ENCODE assay signal across 21 cellular contexts in the genomic region with DNA sequence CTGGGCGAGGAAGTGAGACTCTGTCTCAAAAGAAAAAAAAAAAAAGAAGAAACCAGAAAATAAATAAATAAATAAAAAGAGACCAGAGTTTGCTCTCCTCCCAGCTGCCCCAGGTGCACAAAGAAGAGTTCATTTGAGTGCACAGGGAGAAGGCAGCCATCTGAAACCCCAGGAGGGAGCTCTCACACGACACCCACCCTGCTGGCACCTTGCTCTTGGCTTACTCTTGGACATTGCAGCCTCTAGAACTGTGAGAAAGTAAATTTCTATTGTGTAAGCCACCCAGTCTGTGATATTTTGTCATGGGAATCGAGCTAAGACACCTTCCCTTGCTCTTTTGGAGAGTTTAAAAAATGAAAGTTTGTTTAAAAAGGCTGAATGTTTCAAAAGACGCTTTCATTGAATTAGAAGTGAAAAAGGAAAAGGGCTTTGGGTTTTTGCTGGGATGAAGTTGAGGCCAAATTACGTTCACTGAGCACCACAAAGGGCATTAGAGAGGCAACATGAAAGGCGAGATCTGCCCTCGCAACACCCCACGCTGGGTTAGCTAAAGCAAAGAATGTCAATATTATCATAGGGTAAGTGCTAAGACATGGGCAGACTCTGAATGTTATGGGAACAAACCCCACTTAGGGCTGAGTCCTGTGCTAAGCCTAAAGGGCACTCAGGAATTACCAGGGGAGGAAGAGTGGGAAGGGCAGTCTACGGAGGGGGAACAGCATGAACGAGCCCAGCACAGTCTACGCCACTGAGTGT.
"Had no signal": no experiment of that assay in that cellular context is flagged by ENCODE, and none has a peak within 500 bp of the region (broad histone marks: within the 10 kb centered on the region; RNA-seq: fewer than 3 reads in every experiment).

No MANE protein-coding gene starts in this region.

- H3K27ac ChIP-seq: epithelial cell of prostate, heart left ventricle, right atrium auricular region had no signal

- H3K27me3 ChIP-seq: heart left ventricle, right atrium auricular region had no signal

- DNase-seq: activated B cell treated with CpG ODN at 0.5 μM for 24 hours; activated CD4-positive, alpha-beta T cell treated with anti-CD3 and anti-CD28 coated beads for 48 hours; activated CD8-positive, alpha-beta T cell treated with anti-CD3 and anti-CD28 coated beads for 36 hours; activated effector memory CD4-positive, alpha-beta T cell treated with Interleukin-2 at 50 U/mL for 16 hours; activated T-cell treated with anti-CD3 and anti-CD28 coated beads, Interleukin-2, amount 50 U/mL, for 4 hours; central memory CD4-positive, alpha-beta T cell; cortex of kidney; effector CD8-positive, alpha-beta T cell; heart left ventricle; naive thymus-derived CD4-positive, alpha-beta T cell; occipital lobe; small intestine; stimulated activated CD4-positive, alpha-beta T cell treated with anti-CD3 and anti-CD28 coated beads, Interleukin-4, amount 100 ng/mL, for 24 hours; stimulated activated naive CD4-positive, alpha-beta T cell treated with Interleukin-2 at 50 U/mL for 16 hours; substantia nigra; T-helper 2 cell; trophoblast cell had no signal

- H3K4me1 ChIP-seq: heart left ventricle, right atrium auricular region had no signal

- ATAC-seq: activated CD8-positive, alpha-beta T cell treated with anti-CD3 and anti-CD28 coated beads for 36 hours; activated T-cell treated with anti-CD3 and anti-CD28 coated beads, Interleukin-2, amount 50 U/mL, for 4 hours; heart left ventricle; naive thymus-derived CD4-positive, alpha-beta T cell had no signal

- H3K4me1 Mint-ChIP-seq: activated naive CD4-positive, alpha-beta T cell treated with anti-CD3 and anti-CD28 coated beads, Interleukin-2, amount 50 U/mL, for 24 hours had no signal

- H3K9me3 ChIP-seq: heart left ventricle, right atrium auricular region had no signal

- H3K27ac Mint-ChIP-seq: activated B cell treated with CpG ODN at 0.5 μM for 24 hours; activated CD8-positive, alpha-beta T cell treated with anti-CD3 and anti-CD28 coated beads for 36 hours; activated naive CD4-positive, alpha-beta T cell treated with anti-CD3 and anti-CD28 coated beads, Interleukin-2, amount 50 U/mL, for 24 hours; naive thymus-derived CD4-positive, alpha-beta T cell; progenitor cell of endocrine pancreas had no signal

- H3K4me3 Mint-ChIP-seq: activated B cell treated with CpG ODN at 0.5 μM for 24 hours; activated CD8-positive, alpha-beta T cell treated with anti-CD3 and anti-CD28 coated beads for 36 hours; activated naive CD4-positive, alpha-beta T cell treated with anti-CD3 and anti-CD28 coated beads, Interleukin-2, amount 50 U/mL, for 24 hours; activated T-cell treated with anti-CD3 and anti-CD28 coated beads, Interleukin-2, amount 50 U/mL, for 4 hours; naive thymus-derived CD4-positive, alpha-beta T cell had no signal

- H3K4me3 ChIP-seq: heart left ventricle, right atrium auricular region had no signal

- H3K9me3 Mint-ChIP-seq: activated CD8-positive, alpha-beta T cell treated with anti-CD3 and anti-CD28 coated beads for 36 hours; activated naive CD4-positive, alpha-beta T cell treated with anti-CD3 and anti-CD28 coated beads, Interleukin-2, amount 50 U/mL, for 24 hours had no signal

- H3K36me3 ChIP-seq: heart left ventricle, right atrium auricular region had no signal

- H3K27me3 Mint-ChIP-seq: activated B cell treated with CpG ODN at 0.5 μM for 24 hours; activated CD8-positive, alpha-beta T cell treated with anti-CD3 and anti-CD28 coated beads for 36 hours; activated naive CD4-positive, alpha-beta T cell treated with anti-CD3 and anti-CD28 coated beads, Interleukin-2, amount 50 U/mL, for 24 hours; progenitor cell of endocrine pancreas had no signal
